Comparison of ENCODE assay signal across 27 cellular contexts in genomic region chr5:7397935-7398334, GRCh38. TPM values are rescaled to one million over a fixed set of nuclear protein-coding genes. Genes with fewer than 3 reads are reported as not detected.
DNase-seq lines count a peak whose midpoint lies in the region; TF ChIP-seq lines count a peak whose summit lies in the region.
"Had no signal": no experiment of that assay in that cellular context is flagged by ENCODE, and none has a peak within 500 bp of the region (broad histone marks: within the 10 kb centered on the region; RNA-seq: fewer than 3 reads in every experiment).

No MANE protein-coding gene starts in this region.

- H2AFZ ChIP-seq in MM.1S (ENCODE audit: low read length) = no peak overlapping the region
- H2AFZ ChIP-seq in neuronal stem cell (ENCODE audit: low read length) = no peak overlapping the region

- H3K4me1 Mint-ChIP-seq in brain = peaks cover 56% of the 10 kb centered on the region
- H3K4me1 Mint-ChIP-seq: central memory CD8-positive, alpha-beta T cell; IgD-negative memory B cell had no signal

- H3K23ac ChIP-seq in mesendoderm (ENCODE audit: low read length) = no peak overlapping the region
- no peak overlapping the region for H3K23ac ChIP-seq in neuronal stem cell (ENCODE audit: low read depth, low read length, poor library complexity)

- H3K27ac Mint-ChIP-seq in brain = peak overlapping the region in 4 of 5 experiments; percentile 25 to 89 (median 78)
- H3K27ac Mint-ChIP-seq: activated CD8-positive, alpha-beta T cell treated with anti-CD3 and anti-CD28 coated beads for 36 hours; activated naive CD8-positive, alpha-beta T cell treated with anti-CD3 and anti-CD28 coated beads for 36 hours; IgD-negative memory B cell; naive thymus-derived CD8-positive, alpha-beta T cell; stimulated activated naive CD8-positive, alpha-beta T cell treated with anti-CD3 and anti-CD28 coated beads, Interleukin-15, Interleukin-2, amounts not matched to agents 100 ng/mL and 50 ng/mL, for 24 hours had no signal

- H3K9me2 ChIP-seq in MM.1S (replicated peaks; ENCODE audit: insufficient read depth, low read length) = no peaks in the 10 kb centered on the region

- no peak overlapping the region for H4K5ac ChIP-seq in mesendoderm (ENCODE audit: low read length)

- H2AK5ac ChIP-seq in mesendoderm (ENCODE audit: low read length) = no peak overlapping the region
- no peak overlapping the region for H2AK5ac ChIP-seq in neuronal stem cell (ENCODE audit: low read depth, low read length)

- H3K27ac ChIP-seq in MM.1S (ENCODE audit: low read length) (peak overlapping the region; percentile 3; the same call in 1 of the 2 replicates), mesendoderm (ENCODE audit: low read depth, low read length) (no peak overlapping the region), neuronal stem cell (replicated peaks; ENCODE audit: low read length) (no peak overlapping the region)
- H3K27ac ChIP-seq: ascending aorta, left lung, right lobe of liver, thyroid gland had no signal

- peaks cover 0 to 2% (median 0%) of the 10 kb centered on the region in 5 experiments for H3K9me3 Mint-ChIP-seq in brain
- H3K9me3 Mint-ChIP-seq: activated CD8-positive, alpha-beta T cell treated with anti-CD3 and anti-CD28 coated beads for 36 hours; activated naive CD8-positive, alpha-beta T cell treated with anti-CD3 and anti-CD28 coated beads for 36 hours; central memory CD8-positive, alpha-beta T cell; stimulated activated naive CD8-positive, alpha-beta T cell treated with anti-CD3 and anti-CD28 coated beads, Interleukin-15, Interleukin-2, amounts not matched to agents 100 ng/mL and 50 ng/mL, for 24 hours had no signal

- in situ Hi-C loops in KBM-7 (cut with MboI; ENCODE audit: low pct_unique_long_range_greater_than_20kb, low sequenced_read_pairs) = no loop called here

- H2BK15ac ChIP-seq in mesendoderm (replicated peaks; ENCODE audit: low read depth) = no peak overlapping the region
- no peak overlapping the region for H2BK15ac ChIP-seq in neuronal stem cell (ENCODE audit: low read length)

- peak overlapping the region; percentile 63 for H3K56ac ChIP-seq in mesendoderm (ENCODE audit: low read length)

- H3K18ac ChIP-seq in mesendoderm (ENCODE audit: low read length) = peak overlapping the region; percentile 15
- no peak overlapping the region for H3K18ac ChIP-seq in neuronal stem cell (ENCODE audit: low read length)

- no peaks in the 10 kb centered on the region for H4K20me1 ChIP-seq in MM.1S (ENCODE audit: insufficient read depth, low read length)

- H3K9me3 ChIP-seq in MM.1S (replicated peaks; ENCODE audit: insufficient read depth, low read length) (no peaks in the 10 kb centered on the region), neuronal stem cell (replicated peaks in 1 of 2; ENCODE audit: control insufficient read depth in 2 of 2, insufficient read depth in 1 of 2, low read depth in 1 of 2, low read length in 2 of 2) (no peaks in the 10 kb centered on the region)
- H3K9me3 ChIP-seq: ascending aorta, left lung, right lobe of liver, thyroid gland had no signal

- H2BK120ac ChIP-seq in mesendoderm (ENCODE audit: low read depth, low read length) = no peak overlapping the region
- H2BK120ac ChIP-seq in neuronal stem cell (ENCODE audit: low read depth, low read length) = no peak overlapping the region

- no peaks in the 10 kb centered on the region for H3K36me3 Mint-ChIP-seq in brain
- H3K36me3 Mint-ChIP-seq: activated naive CD8-positive, alpha-beta T cell treated with anti-CD3 and anti-CD28 coated beads for 36 hours; IgD-negative memory B cell had no signal

- H3K4me2 ChIP-seq in MM.1S (ENCODE audit: low read depth, low read length) = peak overlapping the region; percentile 38; the same call in 1 of the 2 replicates
- peak overlapping the region; percentile 25 for H3K4me2 ChIP-seq in mesendoderm (ENCODE audit: low read length)
- H3K4me2 ChIP-seq in neuronal stem cell (ENCODE audit: insufficient read depth, low read length, poor library complexity, severe bottlenecking) = no peak overlapping the region

- H3K27me3 Mint-ChIP-seq in brain = peaks cover 27% of the 10 kb centered on the region

- no peak overlapping the region for H3K14ac ChIP-seq in neuronal stem cell (ENCODE audit: low read length)

- TF ChIP-seq CTCF in MM.1S (IDR thresholded peaks at IDR 0.05; ENCODE audit: low read length) (no peak), brain (conservative IDR thresholded peaks at IDR 0.05) (no peak)

- H4K8ac ChIP-seq in mesendoderm (ENCODE audit: low read depth, low read length) = no peak overlapping the region
- no peak overlapping the region for H4K8ac ChIP-seq in neuronal stem cell (ENCODE audit: low read depth, low read length)

- H3F3A ChIP-seq in MM.1S (ENCODE audit: insufficient read depth, low read length) = no peaks in the 10 kb centered on the region

- peak overlapping the region; percentile 81 to 91 (median 90) for H3K4me3 Mint-ChIP-seq in brain
- H3K4me3 Mint-ChIP-seq: activated CD8-positive, alpha-beta T cell treated with anti-CD3 and anti-CD28 coated beads for 36 hours; activated naive CD8-positive, alpha-beta T cell treated with anti-CD3 and anti-CD28 coated beads for 36 hours; central memory CD8-positive, alpha-beta T cell; IgD-negative memory B cell; naive thymus-derived CD8-positive, alpha-beta T cell; stimulated activated naive CD8-positive, alpha-beta T cell treated with anti-CD3 and anti-CD28 coated beads, Interleukin-15, Interleukin-2, amounts not matched to agents 100 ng/mL and 50 ng/mL, for 24 hours had no signal

- H3K4me3 ChIP-seq in MM.1S (ENCODE audit: low read length) (no peak overlapping the region), mesendoderm (ENCODE audit: low read length) (peak overlapping the region; percentile 22), neuronal stem cell (ENCODE audit: low read length in 2 of 2) (no peak overlapping the region)
- H3K4me3 ChIP-seq: left lung, right lobe of liver, thyroid gland had no signal

- no peak overlapping the region for H3K9ac ChIP-seq in MM.1S (ENCODE audit: low read length)
- H3K9ac ChIP-seq in mesendoderm (ENCODE audit: low read length) = peak overlapping the region; percentile 65
- H3K9ac ChIP-seq in neuronal stem cell (ENCODE audit: low read depth, low read length, poor library complexity) = no peak overlapping the region

- no peaks in the 10 kb centered on the region for H3K79me1 ChIP-seq in mesendoderm (ENCODE audit: low read length)
- no peaks in the 10 kb centered on the region for H3K79me1 ChIP-seq in neuronal stem cell (ENCODE audit: low read depth, low read length)

- peaks cover 20% of the 10 kb centered on the region for H3K4me1 ChIP-seq in MM.1S (ENCODE audit: low read length)
- H3K4me1 ChIP-seq in mesendoderm (ENCODE audit: control insufficient read depth, low read depth, low read length) = peaks cover 4% of the 10 kb centered on the region
- H3K4me1 ChIP-seq in neuronal stem cell (ENCODE audit: control insufficient read depth in 2 of 2, insufficient read depth in 1 of 2, low read depth in 1 of 2, low read length in 2 of 2) = no peaks in the 10 kb centered on the region
- H3K4me1 ChIP-seq: right lobe of liver had no signal

- H3K36me3 ChIP-seq in MM.1S (replicated peaks; ENCODE audit: insufficient read depth, low read length) (no peaks in the 10 kb centered on the region), mesendoderm (ENCODE audit: control insufficient read depth, insufficient read depth, low read length) (no peaks in the 10 kb centered on the region), neuronal stem cell (replicated peaks in 1 of 2; ENCODE audit: control insufficient read depth in 2 of 2, insufficient read depth in 2 of 2, low read length in 2 of 2) (no peaks in the 10 kb centered on the region)
- H3K36me3 ChIP-seq: ascending aorta, left lung, right lobe of liver, thyroid gland had no signal

- DNase-seq in DMS153 treated with DMSO at 0.1 percent for 48 hours (lab: John Stamatoyannopoulos, UW; ENCODE audit: unreplicated experiment) (peak; percentile 60), MM.1S (peak; percentile 13), mesendoderm (no peak), NCI-H446 (lab: John Stamatoyannopoulos, UW) (no peak), neuronal stem cell (ENCODE audit: low spot score) (no peak), NOMO-1 (lab: John Stamatoyannopoulos, UW; ENCODE audit: unreplicated experiment in 2 of 2) (no peak), KBM-7 (no peak)
- DNase-seq: ACHN; activated CD8-positive, alpha-beta T cell treated with anti-CD3 and anti-CD28 coated beads for 36 hours; activated effector memory CD4-positive, alpha-beta T cell treated with Interleukin-2 at 50 U/mL for 16 hours; activated naive CD8-positive, alpha-beta T cell treated with anti-CD3 and anti-CD28 coated beads for 36 hours; activated T-cell treated with anti-CD3 and anti-CD28 coated beads for 4 hours; C1 segment of cervical spinal cord; head of caudate nucleus; left lung; naive thymus-derived CD8-positive, alpha-beta T cell; NCI-H1436; NCI-H2171 treated with DMSO at 0.1 percent for 48 hours; NCI-H82; PC-3; right lobe of liver; thyroid gland had no signal

- H2BK5ac ChIP-seq in mesendoderm (ENCODE audit: low read length) = no peak overlapping the region
- H2BK5ac ChIP-seq in neuronal stem cell (ENCODE audit: low read length) = no peak overlapping the region

- H3K27me3 ChIP-seq in MM.1S (replicated peaks; ENCODE audit: insufficient read depth, low read length) (no peaks in the 10 kb centered on the region), mesendoderm (ENCODE audit: insufficient read depth, low read length, poor library complexity) (no peaks in the 10 kb centered on the region), neuronal stem cell (ENCODE audit: control insufficient read depth in 3 of 3, insufficient read depth in 3 of 3, low read depth in 1 of 3, low read length in 3 of 3) (peaks cover 0 to 9% (median 0%) of the 10 kb centered on the region in 3 experiments)
- H3K27me3 ChIP-seq: ascending aorta had no signal

- H4K91ac ChIP-seq in neuronal stem cell (ENCODE audit: low read depth, low read length, poor library complexity) = no peak overlapping the region

- H3K4ac ChIP-seq in mesendoderm (ENCODE audit: low read depth, low read length) = no peak overlapping the region
- H3K4ac ChIP-seq in neuronal stem cell (ENCODE audit: low read length) = no peak overlapping the region

- no peak overlapping the region for H2BK12ac ChIP-seq in neuronal stem cell (ENCODE audit: low read length)

- no peaks in the 10 kb centered on the region for H3K79me2 ChIP-seq in MM.1S (ENCODE audit: low read length)
- peaks cover 57% of the 10 kb centered on the region for H3K79me2 ChIP-seq in mesendoderm (ENCODE audit: control insufficient read depth, insufficient read depth, low read length)

RNA-seq across cellular contexts. Expression of gene ADCY2, which starts 2.0 kb away (rescaled TPM):
- 85.6 TPM for polyA plus RNA-seq in brain (ENCODE audit: insufficient read depth, low read depth, low replicate concordance)
- 21.7 TPM for polyA plus RNA-seq in mesendoderm (2013, experiment 1 of 2)
- polyA plus RNA-seq in mesendoderm (2013, experiment 2 of 2) = 21.6 TPM
- 1.9 TPM for polyA plus RNA-seq in neuronal stem cell (2013, experiment 1 of 2)
- 1.7 TPM for polyA plus RNA-seq in neuronal stem cell (2013, experiment 2 of 2)
- polyA plus RNA-seq: IgD-negative memory B cell; naive thymus-derived CD8-positive, alpha-beta T cell had no signal

Comparison
In these comparisons a context has a peak if more than half of its experiments do, and no peak if none do; other contexts are left out.
1. DNase-seq: peak in DMS153 treated with DMSO at 0.1 percent for 48 hours (single experiment) and MM.1S (single experiment); none in mesendoderm (single experiment), NCI-H446 (0 of 2), neuronal stem cell (single experiment), NOMO-1 (0 of 2) and KBM-7 (single experiment).